18 cellular contexts compared by ENCODE assay signal in genomic region chr10:60522617-60523016, GRCh38.
"Had no signal": no experiment of that assay in that cellular context is flagged by ENCODE, and none has a peak within 500 bp of the region (broad histone marks: within the 10 kb centered on the region; RNA-seq: fewer than 3 reads in every experiment).

No MANE protein-coding gene starts in this region.

- H3K4me3 Mint-ChIP-seq: activated CD4-positive, alpha-beta T cell treated with anti-CD3 and anti-CD28 coated beads for 36 hours; activated CD8-positive, alpha-beta T cell treated with anti-CD3 and anti-CD28 coated beads for 36 hours; stimulated activated naive B cell treated with anti-CD40 and anti-IgM and Interleukin-4, amounts not matched to agents 10 μg/mL and 1 μg/mL and 100 μg/mL, for 72 hours had no signal

- DNase-seq: activated CD8-positive, alpha-beta memory T cell treated with anti-CD3 and anti-CD28 coated beads, Interleukin-2, amount 50 U/mL, for 48 hours; colonic mucosa; effector CD4-positive, alpha-beta T cell; gastrocnemius medialis; kidney; occipital lobe; right lobe of liver; spleen; stimulated activated CD4-positive, alpha-beta T cell treated with anti-CD3 and anti-CD28 coated beads, Interleukin-1b, Interleukin-23, amount 100 ng/mL, for 48 hours; stimulated activated naive B cell treated with anti-CD40 and anti-IgM and Interleukin-4, amounts not matched to agents 10 μg/mL and 1 μg/mL and 100 μg/mL, for 72 hours; T1000; upper lobe of right lung had no signal

- ATAC-seq: activated CD8-positive, alpha-beta T cell treated with anti-CD3 and anti-CD28 coated beads for 36 hours; gastrocnemius medialis; right lobe of liver; stimulated activated naive B cell treated with anti-CD40 and anti-IgM and Interleukin-4, amounts not matched to agents 10 μg/mL and 1 μg/mL and 100 μg/mL, for 72 hours; upper lobe of right lung had no signal

- H3K9me3 ChIP-seq: ascending aorta, colonic mucosa, gastrocnemius medialis, prostate gland, right lobe of liver, upper lobe of right lung had no signal

- H3K27ac ChIP-seq: ascending aorta, cardiac muscle cell, colonic mucosa, gastrocnemius medialis, prostate gland, right lobe of liver, spleen, upper lobe of right lung, VCaP had no signal

- H3K36me3 ChIP-seq: ascending aorta, cardiac muscle cell, colonic mucosa, gastrocnemius medialis, prostate gland, right lobe of liver, spleen, upper lobe of right lung had no signal

- H3K4me3 ChIP-seq: ascending aorta, cardiac muscle cell, colonic mucosa, gastrocnemius medialis, prostate gland, right lobe of liver, spleen, upper lobe of right lung had no signal

- H3K27me3 ChIP-seq: ascending aorta, cardiac muscle cell, colonic mucosa, gastrocnemius medialis, right lobe of liver, spleen, upper lobe of right lung had no signal

- H3K27me3 Mint-ChIP-seq: activated CD4-positive, alpha-beta T cell treated with anti-CD3 and anti-CD28 coated beads for 36 hours; activated CD8-positive, alpha-beta T cell treated with anti-CD3 and anti-CD28 coated beads for 36 hours; stimulated activated naive B cell treated with anti-CD40 and anti-IgM and Interleukin-4, amounts not matched to agents 10 μg/mL and 1 μg/mL and 100 μg/mL, for 72 hours had no signal

- H3K4me1 Mint-ChIP-seq: stimulated activated naive B cell treated with anti-CD40 and anti-IgM and Interleukin-4, amounts not matched to agents 10 μg/mL and 1 μg/mL and 100 μg/mL, for 72 hours had no signal

- H3K4me1 ChIP-seq: ascending aorta, colonic mucosa, gastrocnemius medialis, prostate gland, spleen, upper lobe of right lung had no signal

- H3K27ac Mint-ChIP-seq: activated CD4-positive, alpha-beta T cell treated with anti-CD3 and anti-CD28 coated beads for 36 hours; activated CD8-positive, alpha-beta T cell treated with anti-CD3 and anti-CD28 coated beads for 36 hours; stimulated activated naive B cell treated with anti-CD40 and anti-IgM and Interleukin-4, amounts not matched to agents 10 μg/mL and 1 μg/mL and 100 μg/mL, for 72 hours had no signal
